Comparison of ENCODE assay signal across 17 cellular contexts in genomic region chr14:68525516-68525915, GRCh38.
"Had no signal": no experiment of that assay in that cellular context is flagged by ENCODE, and none has a peak within 500 bp of the region (broad histone marks: within the 10 kb centered on the region; RNA-seq: fewer than 3 reads in every experiment).

No MANE protein-coding gene starts in this region.

- H3K27ac ChIP-seq: cardiac muscle cell had no signal

- H3K4me2 ChIP-seq: SK-N-SH had no signal

- ATAC-seq: activated CD4-positive, alpha-beta T cell treated with anti-CD3 and anti-CD28 coated beads for 36 hours; left lung; natural killer cell treated with Interleukin-12 subunit alpha and Interleukin-12 subunit beta and Interleukin-15 and Interleukin-18, amount 100 ng/mL, for 72 hours; WTC11 had no signal

- H3K36me3 ChIP-seq: cardiac muscle cell, left lung, tibial nerve had no signal

- H3K4me3 ChIP-seq: cardiac muscle cell, left lung, tibial nerve had no signal

- H3K9ac ChIP-seq: SK-N-SH had no signal

- H3K27me3 ChIP-seq: cardiac muscle cell, left lung, tibial nerve had no signal

- DNase-seq: activated CD4-positive, alpha-beta memory T cell treated with anti-CD3 and anti-CD28 coated beads for 36 hours; activated CD4-positive, alpha-beta T cell treated with anti-CD3 and anti-CD28 coated beads for 36 hours; activated T-cell treated with anti-CD3 and anti-CD28 coated beads for 4 hours; amniotic stem cell; head of caudate nucleus; left lung; nucleus accumbens; posterior cingulate gyrus; SK-N-SH; stimulated activated CD4-positive, alpha-beta T cell treated with anti-CD3 and anti-CD28 coated beads, Interleukin-12 subunit alpha, Interleukin-12 subunit beta, amount 100 ng/mL, for 4 hours; stimulated activated CD4-positive, alpha-beta T cell treated with anti-CD3 and anti-CD28 coated beads, Interleukin-1b, Interleukin-23, amount 100 ng/mL, for 48 hours; stimulated activated CD8-positive, alpha-beta memory T cell treated with anti-CD3 and anti-CD28 coated beads, Interleukin-4, amount 100 ng/mL, for 48 hours; stimulated activated naive CD4-positive, alpha-beta T cell had no signal
